19 cellular contexts compared by ENCODE assay signal in genomic region chr11:129258205-129258604, GRCh38.
DNase-seq lines count a peak whose midpoint lies in the region; ATAC-seq, FAIRE-seq and TF ChIP-seq lines count a peak whose summit lies in the region.
"Had no signal": no experiment of that assay in that cellular context is flagged by ENCODE, and none has a peak within 500 bp of the region (broad histone marks: within the 10 kb centered on the region; RNA-seq: fewer than 3 reads in every experiment).

No MANE protein-coding gene starts in this region.

- H3K9me3 Mint-ChIP-seq in H9 (no peaks in the 10 kb centered on the region), astrocyte (ENCODE audit: unreplicated experiment) (no peaks in the 10 kb centered on the region), progenitor cell of endocrine pancreas (ENCODE audit: low read depth) (peaks cover 1% of the 10 kb centered on the region)
- peaks cover 0 to 5% (median 0%) of the 10 kb centered on the region in 5 donors for H3K9me3 Mint-ChIP-seq in CD8-positive, alpha-beta memory T cell
- H3K9me3 Mint-ChIP-seq in natural killer cell treated with Interleukin-12 subunit alpha and Interleukin-12 subunit beta and Interleukin-15 and Interleukin-18, amount 100 ng/mL, for 72 hours: no peaks in the 10 kb centered on the region
- H3K9me3 Mint-ChIP-seq: IgD-negative memory B cell had no signal

- H3K27me3 ChIP-seq in H9 (ENCODE audit: insufficient read depth, low read length) (no peaks in the 10 kb centered on the region), astrocyte (ENCODE audit: insufficient read depth, low read length) (no peaks in the 10 kb centered on the region), mesendoderm (ENCODE audit: insufficient read depth, low read length, poor library complexity) (no peaks in the 10 kb centered on the region)
- no peaks in the 10 kb centered on the region for H3K27me3 ChIP-seq in CD8-positive, alpha-beta memory T cell (ENCODE audit: insufficient read depth, low read length, poor library complexity, severe bottlenecking)
- H3K27me3 ChIP-seq: BE2C had no signal

- no peak overlapping the region for H3K18ac ChIP-seq in H9 (ENCODE audit: insufficient read length, low read depth, low read length)
- H3K18ac ChIP-seq in mesendoderm (ENCODE audit: low read length): peak overlapping the region; percentile 40

- CTCF ChIA-PET in CD8-positive, alpha-beta memory T cell (lab: Charles Lee): no interaction called here

- H2BK5ac ChIP-seq in H9 (ENCODE audit: insufficient read length, low read length) (no peak overlapping the region), mesendoderm (ENCODE audit: low read length) (no peak overlapping the region)

- H4K20me1 ChIP-seq in H9 (ENCODE audit: control insufficient read depth, insufficient read depth, insufficient read length) (no peaks in the 10 kb centered on the region), astrocyte (ENCODE audit: insufficient read depth, low read length) (peaks cover 12% of the 10 kb centered on the region)

- FAIRE-seq in astrocyte (lab: Jason Lieb, UNC): no peak
- FAIRE-seq: A204.1, GM12878, HTR-8/SVneo had no signal

- WGBS in H9 (ENCODE audit: extremely low coverage, insufficient read length, low lambda C conversion rate): no CpG with 5 or more reads among the region's 5 CpGs
- WGBS in mesendoderm (ENCODE audit: extremely low coverage, insufficient coverage, low lambda C conversion rate): no CpG with 5 or more reads among the region's 5 CpGs

- H2BK12ac ChIP-seq in H9 (ENCODE audit: insufficient read length, low read depth, low read length): no peak overlapping the region

- H2AFZ ChIP-seq in H9 (ENCODE audit: low read length) (no peak overlapping the region), astrocyte (ENCODE audit: low read depth, low read length) (no peak overlapping the region)
- H2AFZ ChIP-seq: GM23248 had no signal

- H3K56ac ChIP-seq in H9 (ENCODE audit: insufficient read length, low read depth, low read length): no peak overlapping the region
- peak overlapping the region; percentile 26 for H3K56ac ChIP-seq in mesendoderm (ENCODE audit: low read length)

- no peak for DNase-seq in H9
- DNase-seq in astrocyte (ENCODE audit: low read depth): no peak
- no peak for DNase-seq in mesendoderm
- no peak for DNase-seq in progenitor cell of endocrine pancreas (ENCODE audit: low spot score, unreplicated experiment)
- DNase-seq in CD8-positive, alpha-beta memory T cell: no peak
- DNase-seq in natural killer cell treated with Interleukin-12 subunit alpha and Interleukin-12 subunit beta and Interleukin-15 and Interleukin-18, amount 100 ng/mL, for 72 hours (ENCODE audit: low spot score): no peak
- DNase-seq in DMS53 treated with DMSO at 0.1 percent for 48 hours (lab: John Stamatoyannopoulos, UW; ENCODE audit: unreplicated experiment): no peak
- DNase-seq: BE2C; C1 segment of cervical spinal cord; CD4-positive, CD25-positive, alpha-beta regulatory T cell; DND-41; EL; GM23248; H7; KBM-7 had no signal

- no peak for ATAC-seq in natural killer cell treated with Interleukin-12 subunit alpha and Interleukin-12 subunit beta and Interleukin-15 and Interleukin-18, amount 100 ng/mL, for 72 hours
- ATAC-seq: GM12878 had no signal

- H2BK120ac ChIP-seq in H9 (ENCODE audit: low read depth, low read length, poor library complexity, severe bottlenecking) (no peak overlapping the region), mesendoderm (ENCODE audit: low read depth, low read length) (no peak overlapping the region)

- H3K4ac ChIP-seq in H9 (ENCODE audit: low read depth, low read length): no peak overlapping the region
- H3K4ac ChIP-seq in mesendoderm (ENCODE audit: low read depth, low read length): no peak overlapping the region

- H3K36me3 Mint-ChIP-seq in H9 (ENCODE audit: insufficient read depth in 1 of 3, low read depth in 3 of 3) (no peaks in the 10 kb centered on the region; a peak in 1 of 7 replicates), astrocyte (ENCODE audit: low read depth, unreplicated experiment) (no peaks in the 10 kb centered on the region), progenitor cell of endocrine pancreas (ENCODE audit: insufficient read depth) (peaks cover 2% of the 10 kb centered on the region)
- H3K36me3 Mint-ChIP-seq in CD8-positive, alpha-beta memory T cell: no peaks in the 10 kb centered on the region
- no peaks in the 10 kb centered on the region for H3K36me3 Mint-ChIP-seq in natural killer cell treated with Interleukin-12 subunit alpha and Interleukin-12 subunit beta and Interleukin-15 and Interleukin-18, amount 100 ng/mL, for 72 hours
- H3K36me3 Mint-ChIP-seq: CD4-positive, CD25-positive, alpha-beta regulatory T cell; IgD-negative memory B cell had no signal

- H4K5ac ChIP-seq in H9 (ENCODE audit: insufficient read length, low read depth, low read length): no peak overlapping the region
- no peak overlapping the region for H4K5ac ChIP-seq in mesendoderm (ENCODE audit: low read length)

- H3K4me3 ChIP-seq in astrocyte (ENCODE audit: insufficient read depth, low read depth, low read length) (no peak overlapping the region), mesendoderm (ENCODE audit: low read length) (no peak overlapping the region)
- H3K4me3 ChIP-seq in CD8-positive, alpha-beta memory T cell (ENCODE audit: low read length): no peak overlapping the region
- H3K4me3 ChIP-seq: GM12878, GM23248 had no signal

- H2AK5ac ChIP-seq in H9 (ENCODE audit: insufficient read length, low read length): no peak overlapping the region
- H2AK5ac ChIP-seq in mesendoderm (ENCODE audit: low read length): no peak overlapping the region

- H3K4me1 Mint-ChIP-seq in H9: peaks cover 59 to 82% of the 10 kb centered on the region in 2 experiments
- H3K4me1 Mint-ChIP-seq in astrocyte (ENCODE audit: low read depth, unreplicated experiment): peaks cover 16% of the 10 kb centered on the region
- H3K4me1 Mint-ChIP-seq in progenitor cell of endocrine pancreas (ENCODE audit: low read depth): peaks cover 33% of the 10 kb centered on the region
- H3K4me1 Mint-ChIP-seq in CD8-positive, alpha-beta memory T cell: no peaks in the 10 kb centered on the region
- H3K4me1 Mint-ChIP-seq in natural killer cell treated with Interleukin-12 subunit alpha and Interleukin-12 subunit beta and Interleukin-15 and Interleukin-18, amount 100 ng/mL, for 72 hours (ENCODE audit: low read depth in 2 of 2): no peaks in the 10 kb centered on the region
- H3K4me1 Mint-ChIP-seq: CD4-positive, CD25-positive, alpha-beta regulatory T cell; IgD-negative memory B cell had no signal

- H3T11ph ChIP-seq in H9 (ENCODE audit: low read length): peak overlapping the region; percentile 45

- H3K27me3 Mint-ChIP-seq in H9 (ENCODE audit: low read depth): no peaks in the 10 kb centered on the region
- no peaks in the 10 kb centered on the region for H3K27me3 Mint-ChIP-seq in astrocyte (ENCODE audit: low read depth, unreplicated experiment)
- H3K27me3 Mint-ChIP-seq in progenitor cell of endocrine pancreas: no peaks in the 10 kb centered on the region
- H3K27me3 Mint-ChIP-seq in CD8-positive, alpha-beta memory T cell: peaks cover 0 to 2% of the 10 kb centered on the region in 2 donors
- H3K27me3 Mint-ChIP-seq in natural killer cell treated with Interleukin-12 subunit alpha and Interleukin-12 subunit beta and Interleukin-15 and Interleukin-18, amount 100 ng/mL, for 72 hours: peaks cover 3 to 13% of the 10 kb centered on the region in 2 donors

- H3K79me1 ChIP-seq in H9 (ENCODE audit: insufficient read depth, low read depth, low read length, poor library complexity, severe bottlenecking) (no peaks in the 10 kb centered on the region), mesendoderm (ENCODE audit: low read length) (peaks cover 3% of the 10 kb centered on the region)

- peak overlapping the region; percentile 74 to 93 (median 91) for H3K27ac Mint-ChIP-seq in H9
- peak overlapping the region; percentile 14 for H3K27ac Mint-ChIP-seq in astrocyte (ENCODE audit: unreplicated experiment)
- H3K27ac Mint-ChIP-seq in progenitor cell of endocrine pancreas: peak overlapping the region; percentile 36
- no peak overlapping the region for H3K27ac Mint-ChIP-seq in CD8-positive, alpha-beta memory T cell
- no peak overlapping the region for H3K27ac Mint-ChIP-seq in natural killer cell treated with Interleukin-12 subunit alpha and Interleukin-12 subunit beta and Interleukin-15 and Interleukin-18, amount 100 ng/mL, for 72 hours
- H3K27ac Mint-ChIP-seq: CD4-positive, CD25-positive, alpha-beta regulatory T cell; IgD-negative memory B cell had no signal

- no peak overlapping the region for H2BK20ac ChIP-seq in H9 (ENCODE audit: low read depth, low read length, poor library complexity, severe bottlenecking)

- H3K9me3 ChIP-seq in H9 (ENCODE audit: control insufficient read depth, low read depth, low read length): no peaks in the 10 kb centered on the region
- no peaks in the 10 kb centered on the region for H3K9me3 ChIP-seq in astrocyte (ENCODE audit: insufficient read depth, low read depth, low read length)
- no peaks in the 10 kb centered on the region for H3K9me3 ChIP-seq in CD8-positive, alpha-beta memory T cell (ENCODE audit: low read length)
- H3K9me3 ChIP-seq: BE2C had no signal

- H3K4me1 ChIP-seq in H9 (ENCODE audit: insufficient read depth, low read length) (peaks cover 6% of the 10 kb centered on the region), astrocyte (ENCODE audit: insufficient read depth, low read length) (no peaks in the 10 kb centered on the region), mesendoderm (ENCODE audit: control insufficient read depth, low read depth, low read length) (peaks cover 3% of the 10 kb centered on the region)
- no peaks in the 10 kb centered on the region for H3K4me1 ChIP-seq in CD8-positive, alpha-beta memory T cell (ENCODE audit: insufficient read depth, low read length)
- H3K4me1 ChIP-seq: BE2C had no signal

- no peak overlapping the region for H3K14ac ChIP-seq in H9 (ENCODE audit: insufficient read depth, low read length)

- H3K36me3 ChIP-seq in astrocyte (ENCODE audit: insufficient read depth, low read length) (no peaks in the 10 kb centered on the region), mesendoderm (ENCODE audit: control insufficient read depth, insufficient read depth, low read length) (no peaks in the 10 kb centered on the region)
- H3K36me3 ChIP-seq in CD8-positive, alpha-beta memory T cell (ENCODE audit: insufficient read depth, low read length): no peaks in the 10 kb centered on the region
- H3K36me3 ChIP-seq: BE2C had no signal

- TF ChIP-seq CTCF in H9 (conservative IDR thresholded peaks at IDR 0.05) (no peak), astrocyte (IDR thresholded peaks at IDR 0.05; ENCODE audit: insufficient read depth, low read depth, low read length) (no peak), progenitor cell of endocrine pancreas (IDR thresholded peaks at IDR 0.05; ENCODE audit: unreplicated experiment) (no peak)

- H3K79me2 ChIP-seq in H9 (ENCODE audit: insufficient read depth, low read length): peaks cover 5% of the 10 kb centered on the region; the same call in 1 of the 2 replicates
- H3K79me2 ChIP-seq in astrocyte (ENCODE audit: insufficient read depth, low read length): peaks cover 89% of the 10 kb centered on the region
- peaks cover 2% of the 10 kb centered on the region for H3K79me2 ChIP-seq in mesendoderm (ENCODE audit: control insufficient read depth, insufficient read depth, low read length)

- H3K4me3 Mint-ChIP-seq in H9: no peak overlapping the region
- H3K4me3 Mint-ChIP-seq in astrocyte (ENCODE audit: unreplicated experiment): no peak overlapping the region
- H3K4me3 Mint-ChIP-seq in progenitor cell of endocrine pancreas (ENCODE audit: low read depth): no peak overlapping the region
- no peak overlapping the region for H3K4me3 Mint-ChIP-seq in CD8-positive, alpha-beta memory T cell
- H3K4me3 Mint-ChIP-seq in natural killer cell treated with Interleukin-12 subunit alpha and Interleukin-12 subunit beta and Interleukin-15 and Interleukin-18, amount 100 ng/mL, for 72 hours: no peak overlapping the region
- H3K4me3 Mint-ChIP-seq: CD4-positive, CD25-positive, alpha-beta regulatory T cell had no signal

- no peak overlapping the region for H4K91ac ChIP-seq in H9 (ENCODE audit: insufficient read length, low read depth, low read length)

- H2BK15ac ChIP-seq in H9 (ENCODE audit: low read depth, low read length) (no peak overlapping the region), mesendoderm (replicated peaks; ENCODE audit: low read depth) (no peak overlapping the region)

- no peaks in the 10 kb centered on the region for H3K23me2 ChIP-seq in H9 (ENCODE audit: insufficient read length, low read depth, low read length, poor library complexity, severe bottlenecking)

- H3K23ac ChIP-seq in H9 (ENCODE audit: insufficient read length, low read depth, low read length) (no peak overlapping the region), mesendoderm (ENCODE audit: low read length) (no peak overlapping the region)

- H3K9ac ChIP-seq in H9 (ENCODE audit: extremely low read depth, insufficient read length, low read length) (no peak overlapping the region), astrocyte (ENCODE audit: low read length) (no peak overlapping the region), mesendoderm (ENCODE audit: low read length) (no peak overlapping the region)
- H3K9ac ChIP-seq: GM23248 had no signal

- POLR2A ChIA-PET in CD8-positive, alpha-beta memory T cell (lab: Charles Lee): no interaction called here

- H3K27ac ChIP-seq in H9 (ENCODE audit: insufficient read length, low read depth, low read length) (no peak overlapping the region), astrocyte (ENCODE audit: low read depth, low read length) (no peak overlapping the region), mesendoderm (ENCODE audit: low read depth, low read length) (no peak overlapping the region)
- H3K27ac ChIP-seq in CD8-positive, alpha-beta memory T cell (ENCODE audit: low read depth, low read length): no peak overlapping the region
- H3K27ac ChIP-seq: GM23248 had no signal

- no peak overlapping the region for H4K8ac ChIP-seq in H9 (replicated peaks; ENCODE audit: insufficient read length, low read depth, low read length)
- H4K8ac ChIP-seq in mesendoderm (ENCODE audit: low read depth, low read length): no peak overlapping the region

- H3K4me2 ChIP-seq in H9 (ENCODE audit: insufficient read depth, insufficient read length, low read length): no peak overlapping the region
- H3K4me2 ChIP-seq in astrocyte (ENCODE audit: low read length): no peak overlapping the region
- H3K4me2 ChIP-seq in mesendoderm (ENCODE audit: low read length): no peak overlapping the region

Comparison
In these comparisons a context has a peak if more than half of its experiments do, and no peak if none do; other contexts are left out.
1. H3K27ac Mint-ChIP-seq: peak in H9 (3 of 3), astrocyte (single experiment) and progenitor cell of endocrine pancreas (single experiment); none in CD8-positive, alpha-beta memory T cell (0 of 8) and natural killer cell treated with Interleukin-12 subunit alpha and Interleukin-12 subunit beta and Interleukin-15 and Interleukin-18, amount 100 ng/mL, for 72 hours (0 of 2).